ENCODE assay signal across 23 cellular contexts in the genomic region with DNA sequence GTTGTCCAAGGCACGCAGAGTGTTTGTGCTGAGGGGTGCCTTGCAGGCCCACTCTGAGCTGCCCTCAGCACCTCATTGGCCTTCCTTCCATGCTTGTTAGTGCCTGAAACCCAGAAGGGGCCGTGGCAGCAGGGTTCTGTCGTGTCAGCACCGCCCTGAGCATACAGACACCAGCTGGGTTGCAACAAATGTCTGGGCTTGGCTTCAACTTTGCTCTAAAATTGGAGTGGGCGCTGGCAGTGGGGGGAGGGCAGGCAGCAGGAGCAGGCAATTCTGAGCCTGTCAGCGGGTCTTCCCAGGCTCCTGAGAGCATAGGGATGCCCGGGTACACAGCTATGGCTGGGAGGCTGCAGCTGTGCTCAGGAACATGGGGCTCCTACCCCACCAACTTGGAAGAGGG.
DNase-seq lines count a peak whose midpoint lies in the region; ATAC-seq and TF ChIP-seq lines count a peak whose summit lies in the region.
"Had no signal": no experiment of that assay in that cellular context is flagged by ENCODE, and none has a peak within 500 bp of the region (broad histone marks: within the 10 kb centered on the region; RNA-seq: fewer than 3 reads in every experiment).

No MANE protein-coding gene starts in this region.

- H3K4me3 Mint-ChIP-seq in activated naive CD8-positive, alpha-beta T cell treated with anti-CD3 and anti-CD28 coated beads, Interleukin-2, amount 50 U/mL, for 24 hours, result no peak overlapping the region
- H3K4me3 Mint-ChIP-seq: activated CD4-positive, alpha-beta T cell treated with anti-CD3 and anti-CD28 coated beads, Interleukin-2, amount 10 ng/mL, durations not matched to agents 7 days and 5 days; activated CD8-positive, alpha-beta memory T cell treated with anti-CD3 and anti-CD28 coated beads, Interleukin-2, amount 10 ng/mL, durations not matched to agents 7 days and 5 days; activated naive CD4-positive, alpha-beta T cell treated with anti-CD3 and anti-CD28 coated beads for 36 hours; CD4-positive, CD25-positive, alpha-beta regulatory T cell; T-helper 2 cell treated with Interferon-gamma antibody and Interleukin-4, amounts not matched to agents 5 μg/mL and 100 μg/mL, for 36 hours had no signal

- no peak overlapping the region for H3K27ac Mint-ChIP-seq in activated naive CD8-positive, alpha-beta T cell treated with anti-CD3 and anti-CD28 coated beads, Interleukin-2, amount 50 U/mL, for 24 hours
- H3K27ac Mint-ChIP-seq: activated CD4-positive, alpha-beta T cell treated with anti-CD3 and anti-CD28 coated beads, Interleukin-2, amount 10 ng/mL, durations not matched to agents 7 days and 5 days; activated CD8-positive, alpha-beta memory T cell treated with anti-CD3 and anti-CD28 coated beads, Interleukin-2, amount 10 ng/mL, durations not matched to agents 7 days and 5 days; activated naive CD4-positive, alpha-beta T cell treated with anti-CD3 and anti-CD28 coated beads for 36 hours; CD4-positive, CD25-positive, alpha-beta regulatory T cell; T-helper 2 cell treated with Interferon-gamma antibody and Interleukin-4, amounts not matched to agents 5 μg/mL and 100 μg/mL, for 36 hours had no signal

- H4K91ac ChIP-seq in mesenchymal stem cell (ENCODE audit: low read length), result peak overlapping the region; percentile 43

- H2AFZ ChIP-seq in mesenchymal stem cell (ENCODE audit: low read depth, low read length), result no peak overlapping the region

- H3K23ac ChIP-seq in mesenchymal stem cell (ENCODE audit: low read length in 2 of 2), result no peak overlapping the region

- H3K36me3 Mint-ChIP-seq in activated naive CD8-positive, alpha-beta T cell treated with anti-CD3 and anti-CD28 coated beads, Interleukin-2, amount 50 U/mL, for 24 hours (ENCODE audit: low read depth), result no peaks in the 10 kb centered on the region
- H3K36me3 Mint-ChIP-seq: activated CD8-positive, alpha-beta memory T cell treated with anti-CD3 and anti-CD28 coated beads, Interleukin-2, amount 10 ng/mL, durations not matched to agents 7 days and 5 days; CD4-positive, CD25-positive, alpha-beta regulatory T cell had no signal

- no peak overlapping the region for H2BK12ac ChIP-seq in mesenchymal stem cell (ENCODE audit: low read length in 2 of 2)

- H2AK5ac ChIP-seq in mesenchymal stem cell (ENCODE audit: low read length, severe bottlenecking), result no peak overlapping the region

- H3K36me3 ChIP-seq in cardiac muscle cell (no peaks in the 10 kb centered on the region), mesenchymal stem cell (ENCODE audit: control insufficient read depth in 1 of 2, insufficient read depth in 2 of 2, low read depth in 1 of 2, low read length in 2 of 2) (no peaks in the 10 kb centered on the region), upper lobe of right lung (no peaks in the 10 kb centered on the region)
- H3K36me3 ChIP-seq: colonic mucosa, upper lobe of left lung had no signal

- H3K18ac ChIP-seq in mesenchymal stem cell (ENCODE audit: low read depth in 1 of 2, low read length in 2 of 2), result peak overlapping the region in 1 of 2 experiments; percentile 55

- peak overlapping the region in 1 of 2 experiments; percentile 39 for H3K14ac ChIP-seq in mesenchymal stem cell (ENCODE audit: low read length in 2 of 2)

- H3K27me3 ChIP-seq in cardiac muscle cell (peaks cover 14% of the 10 kb centered on the region), mesenchymal stem cell (ENCODE audit: control insufficient read depth in 1 of 2, insufficient read depth in 1 of 2, low read length in 2 of 2) (no peaks in the 10 kb centered on the region), upper lobe of right lung (no peaks in the 10 kb centered on the region)
- H3K27me3 ChIP-seq: colonic mucosa, upper lobe of left lung had no signal

- no peak overlapping the region for H3K4ac ChIP-seq in mesenchymal stem cell (ENCODE audit: low read depth in 1 of 2, low read length in 2 of 2)

- no peaks in the 10 kb centered on the region for H3K9me3 ChIP-seq in cardiac muscle cell (ENCODE audit: low read depth)
- H3K9me3 ChIP-seq in mesenchymal stem cell (ENCODE audit: control insufficient read depth, low read length), result peaks cover 4% of the 10 kb centered on the region
- H3K9me3 ChIP-seq in upper lobe of right lung, result no peaks in the 10 kb centered on the region
- H3K9me3 ChIP-seq: colonic mucosa, upper lobe of left lung had no signal

- no peak overlapping the region for H3K27ac ChIP-seq in cardiac muscle cell
- no peak overlapping the region for H3K27ac ChIP-seq in mesenchymal stem cell (ENCODE audit: low read length, poor library complexity, severe bottlenecking)
- no peak overlapping the region for H3K27ac ChIP-seq in upper lobe of right lung
- H3K27ac ChIP-seq: 22Rv1, colonic mucosa, upper lobe of left lung, VCaP had no signal

- H3K27me3 Mint-ChIP-seq in activated naive CD8-positive, alpha-beta T cell treated with anti-CD3 and anti-CD28 coated beads, Interleukin-2, amount 50 U/mL, for 24 hours, result no peaks in the 10 kb centered on the region
- H3K27me3 Mint-ChIP-seq: activated CD4-positive, alpha-beta T cell treated with anti-CD3 and anti-CD28 coated beads, Interleukin-2, amount 10 ng/mL, durations not matched to agents 7 days and 5 days; activated CD8-positive, alpha-beta memory T cell treated with anti-CD3 and anti-CD28 coated beads, Interleukin-2, amount 10 ng/mL, durations not matched to agents 7 days and 5 days; CD4-positive, CD25-positive, alpha-beta regulatory T cell had no signal

- WGBS in mesenchymal stem cell, result 82% methylated on average over 7 of the region's 7 CpGs

- H2BK5ac ChIP-seq in mesenchymal stem cell (ENCODE audit: low read depth, low read length, poor library complexity, severe bottlenecking), result no peak overlapping the region

- peaks cover 12% of the 10 kb centered on the region for H3K9me3 Mint-ChIP-seq in activated naive CD8-positive, alpha-beta T cell treated with anti-CD3 and anti-CD28 coated beads, Interleukin-2, amount 50 U/mL, for 24 hours

- TF ChIP-seq CTCF in cardiac muscle cell (IDR thresholded peaks at IDR 0.05; ENCODE audit: low read depth, low read length), result no peak
- TF ChIP-seq CTCF in upper lobe of right lung (IDR thresholded peaks at IDR 0.05), result no peak

- no peaks in the 10 kb centered on the region for H3K4me1 Mint-ChIP-seq in activated naive CD8-positive, alpha-beta T cell treated with anti-CD3 and anti-CD28 coated beads, Interleukin-2, amount 50 U/mL, for 24 hours
- H3K4me1 Mint-ChIP-seq: activated CD4-positive, alpha-beta T cell treated with anti-CD3 and anti-CD28 coated beads, Interleukin-2, amount 10 ng/mL, durations not matched to agents 7 days and 5 days; activated CD8-positive, alpha-beta memory T cell treated with anti-CD3 and anti-CD28 coated beads, Interleukin-2, amount 10 ng/mL, durations not matched to agents 7 days and 5 days; CD4-positive, CD25-positive, alpha-beta regulatory T cell had no signal

- no peak overlapping the region for H2BK120ac ChIP-seq in mesenchymal stem cell (ENCODE audit: low read depth, low read length)

- no peak overlapping the region for H3K9ac ChIP-seq in mesenchymal stem cell (ENCODE audit: low read length)

- H3K4me2 ChIP-seq in mesenchymal stem cell (ENCODE audit: low read length, poor library complexity, severe bottlenecking), result no peak overlapping the region

- peak; percentile 30 for DNase-seq in NCI-H2171 treated with DMSO at 0.1 percent for 48 hours (lab: John Stamatoyannopoulos, UW)
- no peak for DNase-seq in NCI-H2171 (lab: John Stamatoyannopoulos, UW)
- DNase-seq in cardiac muscle cell (ENCODE audit: low read depth in 1 of 2, low spot score in 1 of 2), result peak; percentile 4 to 69
- no peak for DNase-seq in mesenchymal stem cell
- peak; percentile 57 for DNase-seq in upper lobe of right lung
- no peak for DNase-seq in dedifferentiated amniotic fluid mesenchymal stem cell (ENCODE audit: extremely low spot score)
- no peak for DNase-seq in activated naive CD8-positive, alpha-beta T cell treated with anti-CD3 and anti-CD28 coated beads, Interleukin-2, amount 50 U/mL, for 24 hours
- DNase-seq in D341Med (ENCODE audit: low spot score), result no peak
- DNase-seq: activated CD4-positive, alpha-beta T cell treated with anti-CD3 and anti-CD28 coated beads, Interleukin-2, amount 10 ng/mL, durations not matched to agents 7 days and 5 days; activated CD8-positive, alpha-beta memory T cell treated with anti-CD3 and anti-CD28 coated beads, Interleukin-2, amount 10 ng/mL, durations not matched to agents 7 days and 5 days; activated naive CD4-positive, alpha-beta T cell treated with anti-CD3 and anti-CD28 coated beads for 36 hours; amniotic stem cell; CD4-positive, CD25-positive, alpha-beta regulatory T cell; colonic mucosa; NCI-H1436 treated with DMSO at 0.1 percent for 48 hours; NCI-H524 treated with DMSO at 0.1 percent for 48 hours had no signal

- ATAC-seq in upper lobe of right lung, result peak; percentile 48
- no peak for ATAC-seq in activated naive CD8-positive, alpha-beta T cell treated with anti-CD3 and anti-CD28 coated beads, Interleukin-2, amount 50 U/mL, for 24 hours
- ATAC-seq: activated CD8-positive, alpha-beta memory T cell treated with anti-CD3 and anti-CD28 coated beads, Interleukin-2, amount 10 ng/mL, durations not matched to agents 7 days and 5 days; K562; left lobe of liver; SK-N-SH treated with all-trans-retinoic acid at 6 μM for 48 hours had no signal

- no peaks in the 10 kb centered on the region for H3K4me1 ChIP-seq in cardiac muscle cell (ENCODE audit: low read depth)
- H3K4me1 ChIP-seq in mesenchymal stem cell (ENCODE audit: control insufficient read depth, insufficient read depth, low read depth, low read length), result no peaks in the 10 kb centered on the region
- no peaks in the 10 kb centered on the region for H3K4me1 ChIP-seq in upper lobe of right lung
- H3K4me1 ChIP-seq: colonic mucosa had no signal

- intact Hi-C loops in upper lobe of right lung (cut with DNase I), result no loop called here

- H3K4me3 ChIP-seq in cardiac muscle cell, result no peak overlapping the region
- H3K4me3 ChIP-seq in mesenchymal stem cell (ENCODE audit: insufficient read depth in 1 of 2, low read depth in 1 of 2, low read length in 2 of 2), result peak overlapping the region in 1 of 2 experiments; percentile 8
- H3K4me3 ChIP-seq in upper lobe of right lung, result no peak overlapping the region
- H3K4me3 ChIP-seq: colonic mucosa, K562, upper lobe of left lung had no signal

- H4K8ac ChIP-seq in mesenchymal stem cell (ENCODE audit: low read length), result no peak overlapping the region

- H2BK15ac ChIP-seq in mesenchymal stem cell (ENCODE audit: low read depth, poor library complexity, severe bottlenecking), result no peak overlapping the region

- no peaks in the 10 kb centered on the region for H3K79me1 ChIP-seq in mesenchymal stem cell (replicated peaks; ENCODE audit: low read length, poor library complexity, severe bottlenecking)

Comparison
In these comparisons a context has a peak if more than half of its experiments do, and no peak if none do; other contexts are left out.
1. DNase-seq: peak in NCI-H2171 treated with DMSO at 0.1 percent for 48 hours (single experiment), cardiac muscle cell (2 of 2) and upper lobe of right lung (single experiment); none in NCI-H2171 (single experiment), mesenchymal stem cell (single experiment), dedifferentiated amniotic fluid mesenchymal stem cell (single experiment), activated naive CD8-positive, alpha-beta T cell treated with anti-CD3 and anti-CD28 coated beads, Interleukin-2, amount 50 U/mL, for 24 hours (single experiment) and D341Med (single experiment).